19 cellular contexts compared by ENCODE assay signal in genomic region chr3:124847863-124848262, GRCh38. TPM values are rescaled to one million over a fixed set of nuclear protein-coding genes. Genes with fewer than 3 reads are reported as not detected.
DNase-seq lines count a peak whose midpoint lies in the region; ATAC-seq and TF ChIP-seq lines count a peak whose summit lies in the region.
"Had no signal": no experiment of that assay in that cellular context is flagged by ENCODE, and none has a peak within 500 bp of the region (broad histone marks: within the 10 kb centered on the region; RNA-seq: fewer than 3 reads in every experiment).

No MANE protein-coding gene starts in this region.

- 70% methylated on average over 2 of the region's 2 CpGs for WGBS in SK-N-SH (ENCODE audit: low lambda C conversion rate)
- 83% methylated on average over 2 of the region's 2 CpGs for WGBS in mesenchymal stem cell

- H3K18ac ChIP-seq in mesenchymal stem cell (ENCODE audit: low read depth in 1 of 2, low read length in 2 of 2), result no peak overlapping the region

- POLR2A ChIA-PET in SK-N-SH (lab: Yijun Ruan, JAX), result interaction anchor here (0.7 to 1.0 kb wide), 2 partner anchors 39 to 117 kb away, joined by 3 read pairs; no protein-coding TSS in a partner anchor

- no peak overlapping the region for H2AK5ac ChIP-seq in mesenchymal stem cell (ENCODE audit: low read length, severe bottlenecking)

- no peaks in the 10 kb centered on the region for H3K9me2 ChIP-seq in SK-N-SH

- CTCF ChIA-PET in SK-N-SH (lab: Yijun Ruan, JAX), result interaction anchor here (1.2 kb wide), 1 partner anchor 87 kb away, joined by 3 read pairs; no protein-coding TSS in a partner anchor

- H3K36me3 Mint-ChIP-seq in nephron progenitor cell (ENCODE audit: low read depth), result peaks cover 35% of the 10 kb centered on the region
- H3K36me3 Mint-ChIP-seq: CD8-positive, alpha-beta T cell had no signal

- peaks cover 27% of the 10 kb centered on the region for H3F3A ChIP-seq in SK-N-SH (replicated peaks; ENCODE audit: insufficient read depth)

- no peak overlapping the region for H3K4me3 ChIP-seq in SK-N-SH (ENCODE audit: low read depth in 2 of 2, low read length in 1 of 2)
- no peak overlapping the region for H3K4me3 ChIP-seq in thoracic aorta
- no peak overlapping the region for H3K4me3 ChIP-seq in WERI-Rb-1 (ENCODE audit: low read depth, low read length)
- no peak overlapping the region for H3K4me3 ChIP-seq in mesenchymal stem cell (ENCODE audit: insufficient read depth in 1 of 2, low read depth in 1 of 2, low read length in 2 of 2)
- H3K4me3 ChIP-seq: A549; BLaER1 treated with 17β-estradiol and CSF1 and Interleukin-3, amounts not matched to agents 10 nM and 100 nM had no signal

- H2AFZ ChIP-seq in SK-N-SH (ENCODE audit: low read depth) (no peak overlapping the region), mesenchymal stem cell (ENCODE audit: low read depth, low read length) (no peak overlapping the region)

- ATAC-seq in SK-N-SH treated with all-trans-retinoic acid at 6 μM for 48 hours, result no peak
- no peak for ATAC-seq in thoracic aorta (ENCODE audit: insufficient number of reproducible peaks, low FRiP score, low read depth)
- ATAC-seq: A549; CD8-positive, alpha-beta T cell had no signal

- H3K9me3 Mint-ChIP-seq in nephron progenitor cell, result no peaks in the 10 kb centered on the region
- H3K9me3 Mint-ChIP-seq: CD4-positive, alpha-beta T cell; CD8-positive, alpha-beta T cell had no signal

- H3K4me2 ChIP-seq in SK-N-SH, result no peak overlapping the region
- no peak overlapping the region for H3K4me2 ChIP-seq in mesenchymal stem cell (ENCODE audit: low read length, poor library complexity, severe bottlenecking)
- H3K4me2 ChIP-seq: A549; BLaER1 treated with 17β-estradiol and CSF1 and Interleukin-3, amounts not matched to agents 10 nM and 100 nM had no signal

- H3K36me3 ChIP-seq in SK-N-SH (replicated peaks in 1 of 2; ENCODE audit: control insufficient read depth in 1 of 2, insufficient read depth in 2 of 2, low read length in 1 of 2) (peaks cover 33 to 48% of the 10 kb centered on the region in 2 experiments), thoracic aorta (peaks cover under 1% of the 10 kb centered on the region), WERI-Rb-1 (no peaks in the 10 kb centered on the region), mesenchymal stem cell (ENCODE audit: control insufficient read depth in 1 of 2, insufficient read depth in 2 of 2, low read depth in 1 of 2, low read length in 2 of 2) (peaks cover 20 to 41% of the 10 kb centered on the region in 2 experiments)

- H3K4me3 Mint-ChIP-seq in nephron progenitor cell, result no peak overlapping the region
- H3K4me3 Mint-ChIP-seq: B cell; CD4-positive, alpha-beta T cell; CD8-positive, alpha-beta T cell had no signal

- H2BK120ac ChIP-seq in mesenchymal stem cell (ENCODE audit: low read depth, low read length), result no peak overlapping the region

- H2BK5ac ChIP-seq in mesenchymal stem cell (ENCODE audit: low read depth, low read length, poor library complexity, severe bottlenecking), result no peak overlapping the region

- no peak overlapping the region for H3K9ac ChIP-seq in SK-N-SH
- H3K9ac ChIP-seq in mesenchymal stem cell (ENCODE audit: low read length), result no peak overlapping the region
- H3K9ac ChIP-seq: BLaER1 treated with 17β-estradiol and CSF1 and Interleukin-3, amounts not matched to agents 10 nM and 100 nM had no signal

- H3K27ac ChIP-seq in SK-N-SH (ENCODE audit: low read depth in 2 of 2, low read length in 1 of 2), result peak overlapping the region in 1 of 2 experiments; percentile 83; a peak in 2 of 4 replicates
- peak overlapping the region; percentile 4 to 90 for H3K27ac ChIP-seq in thoracic aorta
- no peak overlapping the region for H3K27ac ChIP-seq in WERI-Rb-1
- no peak overlapping the region for H3K27ac ChIP-seq in mesenchymal stem cell (ENCODE audit: low read length, poor library complexity, severe bottlenecking)
- H3K27ac ChIP-seq: 22Rv1; BLaER1 treated with 17β-estradiol and CSF1 and Interleukin-3, amounts not matched to agents 10 nM and 100 nM; C4-2B had no signal

- H3K79me1 ChIP-seq in mesenchymal stem cell (replicated peaks; ENCODE audit: low read length, poor library complexity, severe bottlenecking), result peaks cover 35% of the 10 kb centered on the region

- H3K27me3 ChIP-seq in SK-N-SH (ENCODE audit: insufficient read depth), result no peaks in the 10 kb centered on the region
- no peaks in the 10 kb centered on the region for H3K27me3 ChIP-seq in thoracic aorta (replicated peaks; ENCODE audit: insufficient read depth)
- no peaks in the 10 kb centered on the region for H3K27me3 ChIP-seq in WERI-Rb-1 (ENCODE audit: insufficient read depth, low read depth, severe bottlenecking)
- H3K27me3 ChIP-seq in mesenchymal stem cell (ENCODE audit: control insufficient read depth in 1 of 2, insufficient read depth in 1 of 2, low read length in 2 of 2), result no peaks in the 10 kb centered on the region
- H3K27me3 ChIP-seq: BLaER1 treated with 17β-estradiol and CSF1 and Interleukin-3, amounts not matched to agents 10 nM and 100 nM had no signal

- peak in 1 of 2 experiments; percentile 74; a peak in 2 of 4 replicates for TF ChIP-seq EP300 in SK-N-SH (IDR thresholded peaks at IDR 0.05; ENCODE audit: borderline replicate concordance in 1 of 2, low read depth in 1 of 2, low read length in 1 of 2)

- no peak overlapping the region for H2BK15ac ChIP-seq in mesenchymal stem cell (ENCODE audit: low read depth, poor library complexity, severe bottlenecking)

- peaks cover 2% of the 10 kb centered on the region for H3K27me3 Mint-ChIP-seq in nephron progenitor cell (ENCODE audit: low read depth, poor library complexity)
- H3K27me3 Mint-ChIP-seq: CD4-positive, alpha-beta T cell had no signal

- H3K9me3 ChIP-seq in SK-N-SH (no peaks in the 10 kb centered on the region), thoracic aorta (no peaks in the 10 kb centered on the region), WERI-Rb-1 (ENCODE audit: severe bottlenecking) (no peaks in the 10 kb centered on the region), mesenchymal stem cell (ENCODE audit: control insufficient read depth, low read length) (no peaks in the 10 kb centered on the region)
- H3K9me3 ChIP-seq: A549; BLaER1 treated with 17β-estradiol and CSF1 and Interleukin-3, amounts not matched to agents 10 nM and 100 nM; Caco-2 had no signal

- peak overlapping the region; percentile 59 for H3K27ac Mint-ChIP-seq in nephron progenitor cell
- H3K27ac Mint-ChIP-seq: B cell; CD4-positive, alpha-beta T cell; CD8-positive, alpha-beta T cell had no signal

- H3K14ac ChIP-seq in mesenchymal stem cell (ENCODE audit: low read length in 2 of 2), result no peak overlapping the region

- TF ChIP-seq RAD21 in SK-N-SH (IDR thresholded peaks at IDR 0.05; ENCODE audit: low read length), result peak; percentile 12; the same call in 1 of the 2 replicates

- TF ChIP-seq CTCF in SK-N-SH (IDR thresholded peaks at IDR 0.05) (no peak), nephron progenitor cell (IDR thresholded peaks at IDR 0.05) (no peak), thoracic aorta (IDR thresholded peaks at IDR 0.05) (no peak), WERI-Rb-1 (IDR thresholded peaks at IDR 0.05; ENCODE audit: low read depth, low read length) (no peak)

- DNase-seq in SK-N-SH (peak; percentile 43), nephron progenitor cell (no peak), thoracic aorta (ENCODE audit: low spot score) (no peak), WERI-Rb-1 (no peak), NCI-H1417 treated with DMSO at 0.1 percent for 48 hours (lab: John Stamatoyannopoulos, UW) (no peak), mesenchymal stem cell (no peak)
- DNase-seq: AML-193; Caco-2; Calu3; CD4-positive, alpha-beta T cell; CD8-positive, alpha-beta T cell; DMS79 treated with DMSO at 0.1 percent for 48 hours; GF-D8 had no signal

- H3K79me2 ChIP-seq in SK-N-SH (ENCODE audit: insufficient read depth), result peaks cover 48% of the 10 kb centered on the region

- no peak overlapping the region for H2BK12ac ChIP-seq in mesenchymal stem cell (ENCODE audit: low read length in 2 of 2)

- no peak overlapping the region for H4K8ac ChIP-seq in mesenchymal stem cell (ENCODE audit: low read length)

- H3K4me1 Mint-ChIP-seq in nephron progenitor cell, result peaks cover 39% of the 10 kb centered on the region
- H3K4me1 Mint-ChIP-seq: B cell had no signal

- no peaks in the 10 kb centered on the region for H4K20me1 ChIP-seq in SK-N-SH (ENCODE audit: insufficient read depth)
- H4K20me1 ChIP-seq: BLaER1 treated with 17β-estradiol and CSF1 and Interleukin-3, amounts not matched to agents 10 nM and 100 nM had no signal

- H3K23ac ChIP-seq in mesenchymal stem cell (ENCODE audit: low read length in 2 of 2), result no peak overlapping the region

- H4K91ac ChIP-seq in mesenchymal stem cell (ENCODE audit: low read length), result no peak overlapping the region

- H3K4ac ChIP-seq in mesenchymal stem cell (ENCODE audit: low read depth in 1 of 2, low read length in 2 of 2), result no peak overlapping the region

- H3K4me1 ChIP-seq in SK-N-SH (ENCODE audit: control insufficient read depth in 1 of 2, insufficient read depth in 2 of 2, low read depth in 1 of 2, low read length in 1 of 2) (peaks cover 56 to 68% of the 10 kb centered on the region in 2 experiments), thoracic aorta (ENCODE audit: control insufficient read depth in 1 of 2, low read depth in 2 of 2) (peaks cover 58 to 78% of the 10 kb centered on the region in 2 donors), mesenchymal stem cell (ENCODE audit: control insufficient read depth, insufficient read depth, low read depth, low read length) (peaks cover 13% of the 10 kb centered on the region)
- H3K4me1 ChIP-seq: Caco-2 had no signal

TF ChIP-seq in SK-N-SH treated with all-trans-retinoic acid at 6 μM for 48 hours, 23 proteins besides CTCF, POLR2A, EP300 and RAD21:
- TF ChIP-seq RARB (CRISPR knock-in tag; IDR thresholded peaks at IDR 0.05) (no peak), CSRNP3 (CRISPR knock-in tag; IDR thresholded peaks at IDR 0.05) (no peak), ZFP3 (CRISPR knock-in tag; IDR thresholded peaks at IDR 0.05) (no peak)

RNA-seq across cellular contexts. Expression of gene ITGB5, which starts 39.3 kb away (rescaled TPM):
- 328 and 481 TPM in 2 replicates for polyA plus RNA-seq in SK-N-SH (2012; rRNA removed)
- 217 and 321 TPM in 2 replicates for polyA plus RNA-seq in SK-N-SH (2012; cell fraction: cytosol; rRNA removed)
- 338 and 344 TPM in 2 replicates for polyA plus RNA-seq in SK-N-SH (2012; cell fraction: nucleus; rRNA removed)
- total RNA-seq in thoracic aorta, result 100 to 1,000 TPM; 576 to 592 TPM
- polyA plus RNA-seq in mesenchymal stem cell (2013, experiment 1 of 2), result 478 TPM
- 472 TPM for polyA plus RNA-seq in mesenchymal stem cell (2013, experiment 2 of 2)

Comparison
In these comparisons a context has a peak if more than half of its experiments do, and no peak if none do; other contexts are left out.
1. H3K27ac ChIP-seq: peak in thoracic aorta (2 of 2); none in WERI-Rb-1 (single experiment) and mesenchymal stem cell (single experiment).